6 cellular contexts compared by ENCODE assay signal in the genomic region with DNA sequence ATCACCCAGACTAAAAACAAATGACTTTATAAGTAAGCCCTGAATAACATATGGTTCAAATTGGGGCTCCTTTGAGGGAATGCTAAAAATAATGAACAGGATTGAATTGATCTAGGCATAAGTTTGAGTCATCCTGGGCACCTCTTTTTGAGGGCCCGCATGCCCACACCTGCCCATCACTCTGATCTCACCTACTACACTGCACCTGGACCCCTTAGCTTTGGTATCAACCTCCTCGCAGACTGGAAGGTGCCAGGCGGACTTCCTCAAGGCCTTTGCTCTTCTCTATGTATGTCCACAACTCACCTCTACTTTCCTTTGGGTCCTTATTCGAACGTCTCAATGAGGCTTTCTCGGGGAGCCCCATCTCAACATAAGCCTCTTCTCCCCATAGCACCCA. TPM values are rescaled to one million over a fixed set of nuclear protein-coding genes. Genes with fewer than 3 reads are reported as not detected.
"Had no signal": no experiment of that assay in that cellular context is flagged by ENCODE, and none has a peak within 500 bp of the region (broad histone marks: within the 10 kb centered on the region; RNA-seq: fewer than 3 reads in every experiment).

No MANE protein-coding gene starts in this region.

- ATAC-seq: HepG2, K562 had no signal

- H3K27ac ChIP-seq: HL-60 had no signal

- H3K4me3 Mint-ChIP-seq: IgD-negative memory B cell had no signal

- H3K4me3 ChIP-seq: K562 had no signal

- DNase-seq: IMR-90, KBM-7 had no signal

- H3K27ac Mint-ChIP-seq: IgD-negative memory B cell had no signal

RNA-seq across cellular contexts. Expression of gene NTN4, which starts 17.2 kb away (rescaled TPM):
- polyA plus RNA-seq: IgD-negative memory B cell, K562 had no signal
